Comparison of ENCODE assay signal across 8 cellular contexts in genomic region chr18:12884521-12885323, GRCh38. TPM values are rescaled to one million over a fixed set of nuclear protein-coding genes. Genes with fewer than 3 reads are reported as not detected.
DNase-seq lines count a peak whose midpoint lies in the region; ATAC-seq, FAIRE-seq and TF ChIP-seq lines count a peak whose summit lies in the region.

No MANE protein-coding gene starts in this region.

- POLR2A ChIA-PET in A549 (lab: Yijun Ruan, JAX) = interaction anchor here (0.7 to 1.8 kb wide), 18 partner anchors 10 to 508 kb away, joined by 3 to 20 read pairs (median 6); partner anchors contain the start of genes AFG3L2 and CEP192
- POLR2A ChIA-PET in activated naive CD8-positive, alpha-beta T cell treated with anti-CD3 and anti-CD28 coated beads, Interleukin-2, amount 10 ng/mL, durations not matched to agents 7 days and 5 days (lab: Charles Lee) = interaction anchor here (0.6 to 3.7 kb wide), 22 partner anchors 10 to 508 kb away, joined by 3 to 56 read pairs (median 8); partner anchors contain the start of genes AFG3L2, CEP192, CEP76 and PSMG2

- H3K4me1 Mint-ChIP-seq in activated naive CD8-positive, alpha-beta T cell treated with anti-CD3 and anti-CD28 coated beads, Interleukin-2, amount 10 ng/mL, durations not matched to agents 7 days and 5 days = peaks cover 44% of the 10 kb centered on the region

- DNase-seq in A549 (ENCODE audit: low read depth in 1 of 2, low spot score in 1 of 2) = no peak
- DNase-seq in HAP-1 (ENCODE audit: low spot score in 2 of 2) = no peak
- DNase-seq in activated naive CD8-positive, alpha-beta T cell treated with anti-CD3 and anti-CD28 coated beads, Interleukin-2, amount 10 ng/mL, durations not matched to agents 7 days and 5 days = no peak
- no peak for DNase-seq in kidney epithelial cell (ENCODE audit: low read depth)
- DNase-seq in GOT3 (lab: John Stamatoyannopoulos, UW) = no peak

- no peaks in the 10 kb centered on the region for H3K9me3 Mint-ChIP-seq in activated naive CD8-positive, alpha-beta T cell treated with anti-CD3 and anti-CD28 coated beads, Interleukin-2, amount 10 ng/mL, durations not matched to agents 7 days and 5 days

- WGBS in A549 (ENCODE audit: missing lambda C conversion rate) = 27% methylated on average over 20 of the region's 20 CpGs
- 36% methylated on average over 20 of the region's 20 CpGs for WGBS in thymus

- no peak for TF ChIP-seq POLR2A in A549 (IDR thresholded peaks at IDR 0.05; ENCODE audit: low read length)

- no peaks in the 10 kb centered on the region for H3K27me3 ChIP-seq in HAP-1 (ENCODE audit: low read depth)
- no peaks in the 10 kb centered on the region for H3K27me3 ChIP-seq in kidney epithelial cell (ENCODE audit: control insufficient read depth, insufficient read depth, low read length)
- H3K27me3 ChIP-seq in thymus (ENCODE audit: control insufficient read depth, insufficient read depth) = no peaks in the 10 kb centered on the region

- H3K4me3 ChIP-seq in A549 (peak overlapping the region; percentile 90), HAP-1 (peak overlapping the region; percentile 83), kidney epithelial cell (ENCODE audit: low read depth, low read length) (peak overlapping the region; percentile 88), thymus (ENCODE audit: low read length) (peak overlapping the region; percentile 99)

- no peak for TF ChIP-seq RAD21 in A549 (conservative IDR thresholded peaks at IDR 0.05 in 1 of 2, IDR thresholded peaks at IDR 0.05 in 1 of 2)

- FAIRE-seq in A549 (lab: Jason Lieb, UNC) = no peak

- ATAC-seq in A549 = no peak; a peak in 1 of 6 replicates
- no peak for ATAC-seq in activated naive CD8-positive, alpha-beta T cell treated with anti-CD3 and anti-CD28 coated beads, Interleukin-2, amount 10 ng/mL, durations not matched to agents 7 days and 5 days (ENCODE audit: low read depth)
- no peak for ATAC-seq in GM19463 (IDR thresholded peaks at IDR 0.05; ENCODE audit: unreplicated experiment)
- no peak for ATAC-seq in HG02610 (IDR thresholded peaks at IDR 0.05; ENCODE audit: unreplicated experiment)

- TF ChIP-seq EP300 in A549 (IDR thresholded peaks at IDR 0.05) = no peak

- H3K27me3 Mint-ChIP-seq in activated naive CD8-positive, alpha-beta T cell treated with anti-CD3 and anti-CD28 coated beads, Interleukin-2, amount 10 ng/mL, durations not matched to agents 7 days and 5 days = no peaks in the 10 kb centered on the region

- H3K4me3 Mint-ChIP-seq in activated naive CD8-positive, alpha-beta T cell treated with anti-CD3 and anti-CD28 coated beads, Interleukin-2, amount 10 ng/mL, durations not matched to agents 7 days and 5 days = peak overlapping the region; percentile 90

- H3K4me1 ChIP-seq in A549 (peaks cover 27% of the 10 kb centered on the region; the same call in 2 of the 3 replicates), HAP-1 (peaks cover 7% of the 10 kb centered on the region), thymus (ENCODE audit: control insufficient read depth, insufficient read depth, low read length) (peaks cover 32% of the 10 kb centered on the region)

- H3K27ac Mint-ChIP-seq in activated naive CD8-positive, alpha-beta T cell treated with anti-CD3 and anti-CD28 coated beads, Interleukin-2, amount 10 ng/mL, durations not matched to agents 7 days and 5 days = peak overlapping the region; percentile 85

- H3K9me3 ChIP-seq in A549 (no peaks in the 10 kb centered on the region), HAP-1 (no peaks in the 10 kb centered on the region; the same call in 1 of the 2 replicates), thymus (ENCODE audit: control insufficient read depth) (no peaks in the 10 kb centered on the region)

- TF ChIP-seq CTCF in A549 (IDR thresholded peaks at IDR 0.05) (no peak), kidney epithelial cell (IDR thresholded peaks at IDR 0.05; ENCODE audit: insufficient read depth, low read length, poor library complexity, severe bottlenecking) (no peak)

- in situ Hi-C loops in HAP-1 (cut with MboI; ENCODE audit: low sequenced_read_pairs) = no loop called here

- CTCF ChIA-PET in A549 (lab: Yijun Ruan, JAX) = interaction anchor here (1.1 to 2.6 kb wide), 4 partner anchors 9 to 140 kb away, joined by 5 to 11 read pairs (median 6); no protein-coding TSS in a partner anchor

- H3K4me2 ChIP-seq in A549 = peak overlapping the region; percentile 78

- no peaks in the 10 kb centered on the region for H3K36me3 ChIP-seq in HAP-1 (replicated peaks)
- no peaks in the 10 kb centered on the region for H3K36me3 ChIP-seq in kidney epithelial cell (ENCODE audit: control insufficient read depth, insufficient read depth, low read length)
- H3K36me3 ChIP-seq in thymus (ENCODE audit: control insufficient read depth, insufficient read depth) = no peaks in the 10 kb centered on the region

- H3K36me3 Mint-ChIP-seq in activated naive CD8-positive, alpha-beta T cell treated with anti-CD3 and anti-CD28 coated beads, Interleukin-2, amount 10 ng/mL, durations not matched to agents 7 days and 5 days = peaks cover 5% of the 10 kb centered on the region

- H3K27ac ChIP-seq in A549 (peak overlapping the region; percentile 94 to 100), thymus (ENCODE audit: low read depth) (peak overlapping the region; percentile 92)

TF ChIP-seq in A549, 52 proteins besides CTCF, POLR2A, EP300 and RAD21:
- TF ChIP-seq HES2 (IDR thresholded peaks at IDR 0.05) (no peak), FOSB (CRISPR knock-in tag; IDR thresholded peaks at IDR 0.05) (no peak), JUN (IDR thresholded peaks at IDR 0.05) (no peak), CHD2 (IDR thresholded peaks at IDR 0.05; ENCODE audit: low read length, partially characterized antibody) (no peak), ESRRA (IDR thresholded peaks at IDR 0.05; ENCODE audit: borderline replicate concordance, low read length) (no peak), CHD4 (IDR thresholded peaks at IDR 0.05; ENCODE audit: borderline replicate concordance) (no peak), CBX2 (IDR thresholded peaks at IDR 0.05; ENCODE audit: borderline replicate concordance, low read depth) (no peak), KDM1A (IDR thresholded peaks at IDR 0.05; ENCODE audit: low read depth) (no peak), ZNF302 (CRISPR knock-in tag; IDR thresholded peaks at IDR 0.05) (no peak), GATA3 (IDR thresholded peaks at IDR 0.05; ENCODE audit: borderline replicate concordance) (no peak), RCOR1 (IDR thresholded peaks at IDR 0.05; ENCODE audit: low read depth, low read length) (no peak)
- TF ChIP-seq, protein P1, sequence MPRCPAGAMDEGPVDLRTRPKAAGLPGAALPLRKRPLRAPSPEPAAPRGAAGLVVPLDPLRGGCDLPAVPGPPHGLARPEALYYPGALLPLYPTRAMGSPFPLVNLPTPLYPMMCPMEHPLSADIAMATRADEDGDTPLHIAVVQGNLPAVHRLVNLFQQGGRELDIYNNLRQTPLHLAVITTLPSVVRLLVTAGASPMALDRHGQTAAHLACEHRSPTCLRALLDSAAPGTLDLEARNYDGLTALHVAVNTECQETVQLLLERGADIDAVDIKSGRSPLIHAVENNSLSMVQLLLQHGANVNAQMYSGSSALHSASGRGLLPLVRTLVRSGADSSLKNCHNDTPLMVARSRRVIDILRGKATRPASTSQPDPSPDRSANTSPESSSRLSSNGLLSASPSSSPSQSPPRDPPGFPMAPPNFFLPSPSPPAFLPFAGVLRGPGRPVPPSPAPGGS (IDR thresholded peaks at IDR 0.05) = no peak
- TF ChIP-seq, protein P2, sequence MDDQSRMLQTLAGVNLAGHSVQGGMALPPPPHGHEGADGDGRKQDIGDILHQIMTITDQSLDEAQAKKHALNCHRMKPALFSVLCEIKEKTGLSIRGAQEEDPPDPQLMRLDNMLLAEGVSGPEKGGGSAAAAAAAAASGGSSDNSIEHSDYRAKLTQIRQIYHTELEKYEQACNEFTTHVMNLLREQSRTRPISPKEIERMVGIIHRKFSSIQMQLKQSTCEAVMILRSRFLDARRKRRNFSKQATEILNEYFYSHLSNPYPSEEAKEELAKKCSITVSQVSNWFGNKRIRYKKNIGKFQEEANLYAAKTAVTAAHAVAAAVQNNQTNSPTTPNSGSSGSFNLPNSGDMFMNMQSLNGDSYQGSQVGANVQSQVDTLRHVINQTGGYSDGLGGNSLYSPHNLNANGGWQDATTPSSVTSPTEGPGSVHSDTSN (IDR thresholded peaks at IDR 0.05) = no peak

RNA-seq across cellular contexts. Expression of gene PTPN2, which starts 0.7 kb away (rescaled TPM):
- polyA plus RNA-seq in A549 (2011; rRNA removed) (32.4 and 33.3 TPM in 2 replicates), A549 (2017; fragmentation: RNase III; extraction: RNeasy Plus Mini Kit Qiagen cat#74134 plus additional on column Dnase treatment) (22.9 to 25.3 TPM (median 23.0 TPM) in 3 replicates), thymus (116 TPM)
- 7.4 and 8.0 TPM in 2 replicates for polyA plus RNA-seq in A549 (2012; cell fraction: cytosol; rRNA removed)
- 5.8 and 10.5 TPM in 2 replicates for polyA plus RNA-seq in A549 (2012; cell fraction: nucleus; rRNA removed)
- polyA minus RNA-seq in A549 (2011; rRNA and poly(A)+ RNA removed) = 9.5 and 20.4 TPM in 2 replicates
- total RNA-seq in activated naive CD8-positive, alpha-beta T cell treated with anti-CD3 and anti-CD28 coated beads, Interleukin-2, amount 10 ng/mL, durations not matched to agents 7 days and 5 days = 10 to 100 TPM; 64.9 to 68.1 TPM
- total RNA-seq in kidney epithelial cell = 28.2 and 38.5 TPM in 2 replicates
